In genomic region chr15:29348308-29348914, GRCh38 we compare ENCODE assay signal across 22 cellular contexts.
DNase-seq lines count a peak whose midpoint lies in the region; ATAC-seq and TF ChIP-seq lines count a peak whose summit lies in the region.
"Had no signal": no experiment of that assay in that cellular context is flagged by ENCODE, and none has a peak within 500 bp of the region (broad histone marks: within the 10 kb centered on the region; RNA-seq: fewer than 3 reads in every experiment).

No MANE protein-coding gene starts in this region.

- H3K27me3 ChIP-seq in H7 (ENCODE audit: control insufficient read depth, insufficient read depth, low read length) = no peaks in the 10 kb centered on the region
- peaks cover 0 to 14% (median 0%) of the 10 kb centered on the region in 3 experiments for H3K27me3 ChIP-seq in neuronal stem cell (ENCODE audit: control insufficient read depth in 3 of 3, insufficient read depth in 3 of 3, low read depth in 1 of 3, low read length in 3 of 3)
- no peaks in the 10 kb centered on the region for H3K27me3 ChIP-seq in thyroid gland
- H3K27me3 ChIP-seq: cardiac muscle cell had no signal

- no peak overlapping the region for H3K4ac ChIP-seq in neuronal stem cell (ENCODE audit: low read length)

- H3K27ac ChIP-seq in neuronal stem cell (replicated peaks; ENCODE audit: low read length) = no peak overlapping the region
- H3K27ac ChIP-seq in thyroid gland = peak overlapping the region; percentile 20 to 71 (median 55)
- H3K27ac ChIP-seq: cardiac muscle cell, psoas muscle had no signal

- H2BK120ac ChIP-seq in neuronal stem cell (ENCODE audit: low read depth, low read length) = no peak overlapping the region

- H4K8ac ChIP-seq in neuronal stem cell (ENCODE audit: low read depth, low read length) = no peak overlapping the region

- H2BK5ac ChIP-seq in neuronal stem cell (ENCODE audit: low read length) = no peak overlapping the region

- no peaks in the 10 kb centered on the region for H3K9me3 Mint-ChIP-seq in activated naive CD4-positive, alpha-beta T cell treated with anti-CD3 and anti-CD28 coated beads, Interleukin-2, amount 50 U/mL, for 72 hours

- H2BK12ac ChIP-seq in neuronal stem cell (ENCODE audit: low read length) = no peak overlapping the region

- no peaks in the 10 kb centered on the region for H3K36me3 ChIP-seq in H7 (replicated peaks; ENCODE audit: control insufficient read depth, insufficient read depth, low read length)
- no peaks in the 10 kb centered on the region for H3K36me3 ChIP-seq in neuronal stem cell (replicated peaks in 1 of 2; ENCODE audit: control insufficient read depth in 2 of 2, insufficient read depth in 2 of 2, low read length in 2 of 2)
- H3K36me3 ChIP-seq in thyroid gland = no peaks in the 10 kb centered on the region
- H3K36me3 ChIP-seq: cardiac muscle cell, HAP-1 had no signal

- no peak overlapping the region for H3K9ac ChIP-seq in neuronal stem cell (ENCODE audit: low read depth, low read length, poor library complexity)

- H3K14ac ChIP-seq in neuronal stem cell (ENCODE audit: low read length) = no peak overlapping the region

- no peak overlapping the region for H2AK5ac ChIP-seq in neuronal stem cell (ENCODE audit: low read depth, low read length)

- H2BK15ac ChIP-seq in neuronal stem cell (ENCODE audit: low read length) = no peak overlapping the region

- intact Hi-C loops in thyroid gland (cut with DNase I) = loop anchor here (10.0 kb wide), 1 partner anchor 64 kb away; no protein-coding TSS in a partner anchor

- no peaks in the 10 kb centered on the region for H3K79me1 ChIP-seq in neuronal stem cell (ENCODE audit: low read depth, low read length)

- peak; percentile 47 for DNase-seq in H7
- DNase-seq in epithelial cell of esophagus (ENCODE audit: low read depth) = peak; percentile 10
- DNase-seq in neuronal stem cell (ENCODE audit: low spot score) = no peak
- DNase-seq in thyroid gland = peak; percentile 89
- DNase-seq in activated naive CD4-positive, alpha-beta T cell treated with anti-CD3 and anti-CD28 coated beads, Interleukin-2, amount 50 U/mL, for 72 hours (ENCODE audit: low spot score in 2 of 2) = no peak
- no peak for DNase-seq in ecto neural progenitor cell (ENCODE audit: low spot score)
- DNase-seq: activated CD8-positive, alpha-beta T cell treated with anti-CD3 and anti-CD28 coated beads, Interleukin-2, amount 10 ng/mL, durations not matched to agents 7 days and 5 days; activated T-cell treated with anti-CD3 and anti-CD28 coated beads, Interleukin-2, amount 50 U/mL, for 48 hours; GF-D8; KG1; NCI-H2081; NCI-H524 treated with DMSO at 0.1 percent for 48 hours; psoas muscle; SHP77 treated with DMSO at 0.1 percent for 48 hours; T-helper 1 cell had no signal

- H3K4me1 ChIP-seq in neuronal stem cell (ENCODE audit: control insufficient read depth in 2 of 2, insufficient read depth in 1 of 2, low read depth in 1 of 2, low read length in 2 of 2) (peaks cover 0 to 11% of the 10 kb centered on the region in 2 donors), thyroid gland (peaks cover 20 to 42% of the 10 kb centered on the region in 2 donors)
- H3K4me1 ChIP-seq: HAP-1, psoas muscle had no signal

- TF ChIP-seq POLR2A in thyroid gland (IDR thresholded peaks at IDR 0.05) = peak in 1 of 2 donors; percentile 46

- peak overlapping the region in 1 of 2 donors; percentile 10 for H3K27ac Mint-ChIP-seq in activated naive CD4-positive, alpha-beta T cell treated with anti-CD3 and anti-CD28 coated beads, Interleukin-2, amount 50 U/mL, for 72 hours
- H3K27ac Mint-ChIP-seq: activated CD8-positive, alpha-beta T cell treated with anti-CD3 and anti-CD28 coated beads, Interleukin-2, amount 10 ng/mL, durations not matched to agents 7 days and 5 days; activated naive CD8-positive, alpha-beta T cell; B cell had no signal

- no CpG with 5 or more reads among the region's 13 CpGs for WGBS in neuronal stem cell (ENCODE audit: extremely low coverage in 2 of 2, insufficient read length in 2 of 2, insufficient replicate concordance in 1 of 2), 2 donors
- 18 to 27% methylated on average over 13 of the region's 13 CpGs for WGBS in thyroid gland, 2 donors

- peak overlapping the region; percentile 21 for H3K18ac ChIP-seq in neuronal stem cell (ENCODE audit: low read length)

- H4K91ac ChIP-seq in neuronal stem cell (ENCODE audit: low read depth, low read length, poor library complexity) = no peak overlapping the region

- H3K9me3 ChIP-seq in neuronal stem cell (replicated peaks in 1 of 2; ENCODE audit: control insufficient read depth in 2 of 2, insufficient read depth in 1 of 2, low read depth in 1 of 2, low read length in 2 of 2) (no peaks in the 10 kb centered on the region), thyroid gland (no peaks in the 10 kb centered on the region)
- H3K9me3 ChIP-seq: HAP-1, psoas muscle had no signal

- no peaks in the 10 kb centered on the region for H3K36me3 Mint-ChIP-seq in activated naive CD4-positive, alpha-beta T cell treated with anti-CD3 and anti-CD28 coated beads, Interleukin-2, amount 50 U/mL, for 72 hours
- H3K36me3 Mint-ChIP-seq: activated naive CD8-positive, alpha-beta T cell had no signal

- peak overlapping the region; percentile 7 for H2AFZ ChIP-seq in neuronal stem cell (ENCODE audit: low read length)

- TF ChIP-seq CTCF in epithelial cell of esophagus (IDR thresholded peaks at IDR 0.05; ENCODE audit: insufficient read depth, low read depth, low read length, missing control alignments) = no peak
- no peak for TF ChIP-seq CTCF in thyroid gland (IDR thresholded peaks at IDR 0.05)

- H3K4me2 ChIP-seq in neuronal stem cell (ENCODE audit: insufficient read depth, low read length, poor library complexity, severe bottlenecking) = no peak overlapping the region

- no peak for ATAC-seq in activated naive CD4-positive, alpha-beta T cell treated with anti-CD3 and anti-CD28 coated beads, Interleukin-2, amount 50 U/mL, for 72 hours
- ATAC-seq in GM19023 (IDR thresholded peaks at IDR 0.05; ENCODE audit: unreplicated experiment) (no peak), HG03139 (IDR thresholded peaks at IDR 0.05; ENCODE audit: unreplicated experiment) (no peak)
- ATAC-seq: activated CD8-positive, alpha-beta T cell treated with anti-CD3 and anti-CD28 coated beads, Interleukin-2, amount 10 ng/mL, durations not matched to agents 7 days and 5 days; left lobe of liver; psoas muscle had no signal

- no peak overlapping the region for H3K4me3 ChIP-seq in H7 (ENCODE audit: insufficient read depth, low read depth, low read length)
- no peak overlapping the region for H3K4me3 ChIP-seq in epithelial cell of esophagus (ENCODE audit: low read length)
- H3K4me3 ChIP-seq in neuronal stem cell (ENCODE audit: low read length in 2 of 2) = no peak overlapping the region
- H3K4me3 ChIP-seq in thyroid gland (replicated peaks in 1 of 3) = no peak overlapping the region
- H3K4me3 ChIP-seq: cardiac muscle cell, HAP-1, psoas muscle had no signal

- H3K23ac ChIP-seq in neuronal stem cell (ENCODE audit: low read depth, low read length, poor library complexity) = no peak overlapping the region

Comparison
In these comparisons a context has a peak if more than half of its experiments do, and no peak if none do; other contexts are left out.
1. DNase-seq: peak in H7 (single experiment), epithelial cell of esophagus (single experiment) and thyroid gland (2 of 2); none in neuronal stem cell (single experiment), activated naive CD4-positive, alpha-beta T cell treated with anti-CD3 and anti-CD28 coated beads, Interleukin-2, amount 50 U/mL, for 72 hours (0 of 2) and ecto neural progenitor cell (single experiment).